8 cellular contexts compared by ENCODE assay signal in the genomic region with DNA sequence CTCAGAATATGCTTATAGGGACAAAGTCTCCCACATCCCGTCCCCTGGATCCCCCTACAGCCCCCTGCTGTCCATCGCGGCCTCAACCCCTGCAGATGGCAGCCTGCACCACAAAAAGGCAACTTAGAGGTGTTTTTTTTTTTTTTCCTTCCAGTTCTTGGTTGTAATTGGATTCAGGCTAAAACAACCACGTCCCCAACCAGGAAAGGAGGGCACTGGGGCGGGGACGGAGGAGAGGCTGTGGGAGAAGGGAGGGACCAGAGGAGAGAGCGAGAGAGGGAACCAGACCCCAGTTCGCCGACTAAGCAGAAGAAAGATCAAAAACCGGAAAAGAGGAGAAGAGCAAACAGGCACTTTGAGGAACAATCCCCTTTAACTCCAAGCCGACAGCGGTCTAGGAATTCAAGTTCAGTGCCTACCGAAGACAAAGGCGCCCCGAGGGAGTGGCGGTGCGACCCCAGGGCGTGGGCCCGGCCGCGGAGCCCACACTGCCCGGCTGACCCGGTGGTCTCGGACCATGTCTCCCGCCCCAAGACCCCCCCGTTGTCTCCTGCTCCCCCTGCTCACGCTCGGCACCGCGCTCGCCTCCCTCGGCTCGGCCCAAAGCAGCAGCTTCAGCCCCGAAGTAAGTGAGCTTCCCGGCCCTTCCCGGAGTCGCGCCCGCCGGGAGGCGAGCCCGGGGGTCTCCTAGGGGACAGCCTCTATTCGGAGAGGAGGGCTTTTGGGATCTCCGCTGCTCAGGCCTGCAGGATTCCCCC. TPM values are rescaled to one million over a fixed set of nuclear protein-coding genes. Genes with fewer than 3 reads are reported as not detected.
DNase-seq lines count a peak whose midpoint lies in the region; ATAC-seq and TF ChIP-seq lines count a peak whose summit lies in the region.

TSS of gene MMP14 (plus strand) at position 285 of the 758 bp plus-strand sequence. CDS start at position 518, 233 bp downstream.

- peaks cover 4% of the 10 kb centered on the region for H3K27me3 Mint-ChIP-seq in activated naive CD4-positive, alpha-beta T cell treated with anti-CD3 and anti-CD28 coated beads for 36 hours (ENCODE audit: low read depth)
- H3K27me3 Mint-ChIP-seq in activated T-helper 2 cell treated with anti-CD3 and anti-CD28 coated beads, Interferon-gamma antibody, Interleukin-2, Interleukin-4, amounts not matched to agents 10 μg/mL and 5 μg/mL and 100 μg/mL, durations not matched to agents 14 hours and 24 hours and 36 hours (ENCODE audit: low read depth): peaks cover 21% of the 10 kb centered on the region
- H3K27me3 Mint-ChIP-seq in neural progenitor cell (ENCODE audit: insufficient read depth, low read depth): peaks cover 23% of the 10 kb centered on the region

- H3K27ac ChIP-seq in gastroesophageal sphincter: peak within 1 kb of the TSS; percentile 96 to 99 (median 98)
- H3K27ac ChIP-seq in neural progenitor cell: no peak within 1 kb of the TSS

- H3K36me3 Mint-ChIP-seq in activated naive CD4-positive, alpha-beta T cell treated with anti-CD3 and anti-CD28 coated beads for 36 hours (ENCODE audit: low read depth): peaks cover 18% of the 10 kb centered on the region
- H3K36me3 Mint-ChIP-seq in activated T-helper 2 cell treated with anti-CD3 and anti-CD28 coated beads, Interferon-gamma antibody, Interleukin-2, Interleukin-4, amounts not matched to agents 10 μg/mL and 5 μg/mL and 100 μg/mL, durations not matched to agents 14 hours and 24 hours and 36 hours (ENCODE audit: low read depth): peaks cover 49% of the 10 kb centered on the region
- H3K36me3 Mint-ChIP-seq in neural progenitor cell: peaks cover 11% of the 10 kb centered on the region

- CTCF ChIA-PET in activated naive CD4-positive, alpha-beta T cell treated with anti-CD3 and anti-CD28 coated beads for 36 hours (lab: Charles Lee): interaction anchor here (1.3 to 10.5 kb wide), 3 partner anchors 13 to 37 kb away, joined by 5 to 105 read pairs (median 27); no protein-coding TSS in a partner anchor

- DNase-seq in activated naive CD4-positive, alpha-beta T cell treated with anti-CD3 and anti-CD28 coated beads for 36 hours: no peak
- DNase-seq in activated naive CD4-positive, alpha-beta T cell treated with anti-CD3 and anti-CD28 coated beads, Interleukin-2, amount 50 U/mL, for 16 hours: no peak
- no peak for DNase-seq in activated T-helper 2 cell treated with anti-CD3 and anti-CD28 coated beads, Interferon-gamma antibody, Interleukin-2, Interleukin-4, amounts not matched to agents 10 μg/mL and 5 μg/mL and 100 μg/mL, durations not matched to agents 14 hours and 24 hours and 36 hours (ENCODE audit: low spot score)
- peak; percentile 48 for DNase-seq in neural progenitor cell (ENCODE audit: low spot score)
- no peak for DNase-seq in HPDE6-E6E7 (ENCODE audit: extremely low spot score)

- intact Hi-C loops in activated naive CD4-positive, alpha-beta T cell treated with anti-CD3 and anti-CD28 coated beads for 36 hours (cut with micrococcal nuclease): no loop called here
- intact Hi-C loops in activated T-helper 2 cell treated with anti-CD3 and anti-CD28 coated beads, Interferon-gamma antibody, Interleukin-2, Interleukin-4, amounts not matched to agents 10 μg/mL and 5 μg/mL and 100 μg/mL, durations not matched to agents 14 hours and 24 hours and 36 hours (cut with micrococcal nuclease): no loop called here

- WGBS in gastroesophageal sphincter (ENCODE audit: low coverage in 1 of 2), 2 donors: 0 to 2% methylated on average over 12 to 25 of the region's 44 CpGs

- H3K27me3 ChIP-seq in gastroesophageal sphincter (no peaks in the 10 kb centered on the region), neural progenitor cell (peaks cover 26% of the 10 kb centered on the region)

- H3K4me3 ChIP-seq in gastroesophageal sphincter: peak within 1 kb of the TSS; percentile 92 to 96
- peak within 1 kb of the TSS; percentile 72 for H3K4me3 ChIP-seq in neural progenitor cell

- ATAC-seq in gastroesophageal sphincter (peak; percentile 75), GM21447 (IDR thresholded peaks at IDR 0.05; ENCODE audit: unreplicated experiment) (no peak), HG03460 (IDR thresholded peaks at IDR 0.05; ENCODE audit: unreplicated experiment) (no peak)

- H3K4me3 Mint-ChIP-seq in activated naive CD4-positive, alpha-beta T cell treated with anti-CD3 and anti-CD28 coated beads for 36 hours: peak within 1 kb of the TSS; percentile 78
- peak within 1 kb of the TSS; percentile 60 for H3K4me3 Mint-ChIP-seq in activated T-helper 2 cell treated with anti-CD3 and anti-CD28 coated beads, Interferon-gamma antibody, Interleukin-2, Interleukin-4, amounts not matched to agents 10 μg/mL and 5 μg/mL and 100 μg/mL, durations not matched to agents 14 hours and 24 hours and 36 hours (ENCODE audit: low read depth)
- peak within 1 kb of the TSS; percentile 93 for H3K4me3 Mint-ChIP-seq in neural progenitor cell

- peaks cover 19% of the 10 kb centered on the region for H3K4me1 Mint-ChIP-seq in activated naive CD4-positive, alpha-beta T cell treated with anti-CD3 and anti-CD28 coated beads for 36 hours (ENCODE audit: low read depth)
- peaks cover 8% of the 10 kb centered on the region for H3K4me1 Mint-ChIP-seq in activated T-helper 2 cell treated with anti-CD3 and anti-CD28 coated beads, Interferon-gamma antibody, Interleukin-2, Interleukin-4, amounts not matched to agents 10 μg/mL and 5 μg/mL and 100 μg/mL, durations not matched to agents 14 hours and 24 hours and 36 hours (ENCODE audit: low read depth)
- peaks cover 16% of the 10 kb centered on the region for H3K4me1 Mint-ChIP-seq in neural progenitor cell

- H3K9me3 Mint-ChIP-seq in activated naive CD4-positive, alpha-beta T cell treated with anti-CD3 and anti-CD28 coated beads for 36 hours: no peaks in the 10 kb centered on the region
- no peaks in the 10 kb centered on the region for H3K9me3 Mint-ChIP-seq in activated T-helper 2 cell treated with anti-CD3 and anti-CD28 coated beads, Interferon-gamma antibody, Interleukin-2, Interleukin-4, amounts not matched to agents 10 μg/mL and 5 μg/mL and 100 μg/mL, durations not matched to agents 14 hours and 24 hours and 36 hours
- H3K9me3 Mint-ChIP-seq in neural progenitor cell: no peaks in the 10 kb centered on the region

- H3K27ac Mint-ChIP-seq in activated naive CD4-positive, alpha-beta T cell treated with anti-CD3 and anti-CD28 coated beads for 36 hours: no peak within 1 kb of the TSS
- peak within 1 kb of the TSS; percentile 0 for H3K27ac Mint-ChIP-seq in activated T-helper 2 cell treated with anti-CD3 and anti-CD28 coated beads, Interferon-gamma antibody, Interleukin-2, Interleukin-4, amounts not matched to agents 10 μg/mL and 5 μg/mL and 100 μg/mL, durations not matched to agents 14 hours and 24 hours and 36 hours
- H3K27ac Mint-ChIP-seq in neural progenitor cell: peak within 1 kb of the TSS; percentile 72

- H3K9me3 ChIP-seq in gastroesophageal sphincter: no peaks in the 10 kb centered on the region
- no peaks in the 10 kb centered on the region for H3K9me3 ChIP-seq in neural progenitor cell (ENCODE audit: low read depth)

- TF ChIP-seq CTCF in gastroesophageal sphincter (IDR thresholded peaks at IDR 0.05) (peak in 3 of 4 experiments; percentile 36 to 71 (median 43)), neural progenitor cell (IDR thresholded peaks at IDR 0.05) (peak; percentile 38)

- H3K4me1 ChIP-seq in gastroesophageal sphincter (peaks cover 0 to 48% (median 16%) of the 10 kb centered on the region in 3 donors), neural progenitor cell (peaks cover 9% of the 10 kb centered on the region)

- peak within 1 kb of the TSS; percentile 32 for H3K9ac ChIP-seq in neural progenitor cell

- TF ChIP-seq EP300 in gastroesophageal sphincter (IDR thresholded peaks at IDR 0.05): no peak

- H3F3A ChIP-seq in neural progenitor cell (ENCODE audit: low read depth): peaks cover 36% of the 10 kb centered on the region

- peaks cover 12% of the 10 kb centered on the region for H3K79me2 ChIP-seq in neural progenitor cell (ENCODE audit: low read depth)

- peaks cover 0 to 31% of the 10 kb centered on the region in 2 donors for H3K36me3 ChIP-seq in gastroesophageal sphincter
- peaks cover 2% of the 10 kb centered on the region for H3K36me3 ChIP-seq in neural progenitor cell

- H4K20me1 ChIP-seq in neural progenitor cell (ENCODE audit: low read depth): no peaks in the 10 kb centered on the region

- TF ChIP-seq POLR2A in gastroesophageal sphincter (IDR thresholded peaks at IDR 0.05): peak; percentile 58 to 73

- peak within 1 kb of the TSS; percentile 95 for H2AFZ ChIP-seq in neural progenitor cell (replicated peaks)

- H3K4me2 ChIP-seq in neural progenitor cell: peak within 1 kb of the TSS; percentile 90

RNA-seq across cellular contexts. Expression of gene MMP14, which starts in this region (rescaled TPM):
- 1 to 10 TPM; 1.3 to 2.1 TPM for total RNA-seq in activated naive CD4-positive, alpha-beta T cell treated with anti-CD3 and anti-CD28 coated beads for 36 hours
- total RNA-seq in activated T-helper 2 cell treated with anti-CD3 and anti-CD28 coated beads, Interferon-gamma antibody, Interleukin-2, Interleukin-4, amounts not matched to agents 10 μg/mL and 5 μg/mL and 100 μg/mL, durations not matched to agents 14 hours and 24 hours and 36 hours: 2.6 and 2.7 TPM in 2 replicates
- total RNA-seq in gastroesophageal sphincter (100 to 1,000 TPM; 114 to 127 (median 123) TPM), neural progenitor cell (ENCODE audit: low replicate concordance) (15.1 and 25.2 TPM in 2 replicates)
